18 cellular contexts compared by ENCODE assay signal in genomic region chr16:89197633-89198416, GRCh38. TPM values are rescaled to one million over a fixed set of nuclear protein-coding genes. Genes with fewer than 3 reads are reported as not detected.
"Had no signal": no experiment of that assay in that cellular context is flagged by ENCODE, and none has a peak within 500 bp of the region (broad histone marks: within the 10 kb centered on the region; RNA-seq: fewer than 3 reads in every experiment).

No MANE protein-coding gene starts in this region.

- H3K27ac ChIP-seq: brain microvascular endothelial cell, upper lobe of left lung had no signal

- H3K4me1 Mint-ChIP-seq: nephron had no signal

- DNase-seq: activated effector memory CD4-positive, alpha-beta T cell treated with Interleukin-2 at 50 U/mL for 16 hours; amygdala; brain microvascular endothelial cell; cerebellar nuclear complex; hypothalamus; stimulated activated CD4-positive, alpha-beta T cell treated with anti-CD3 and anti-CD28 coated beads, Interleukin-2, amount 100 ng/mL, for 24 hours; stimulated activated naive CD4-positive, alpha-beta T cell treated with Interleukin-2 at 50 U/mL for 16 hours had no signal

- H3K36me3 ChIP-seq: brain microvascular endothelial cell, upper lobe of left lung had no signal

- H3K27ac Mint-ChIP-seq: activated naive CD8-positive, alpha-beta T cell; nephron; T-helper 2 cell treated with Interferon-gamma antibody and Interleukin-4, amounts not matched to agents 5 μg/mL and 100 μg/mL, for 36 hours had no signal

- H3K4me3 Mint-ChIP-seq: activated naive CD8-positive, alpha-beta T cell; nephron; T-helper 2 cell treated with Interferon-gamma antibody and Interleukin-4, amounts not matched to agents 5 μg/mL and 100 μg/mL, for 36 hours had no signal

- H3K9me3 Mint-ChIP-seq: T-helper 2 cell treated with Interferon-gamma antibody and Interleukin-4, amounts not matched to agents 5 μg/mL and 100 μg/mL, for 36 hours had no signal

- H3K36me3 Mint-ChIP-seq: activated naive CD8-positive, alpha-beta T cell had no signal

- H3K9me3 ChIP-seq: upper lobe of left lung had no signal

- H3K4me3 ChIP-seq: dorsolateral prefrontal cortex, upper lobe of left lung had no signal

- FAIRE-seq: endometrium had no signal

RNA-seq across cellular contexts. Expression of gene SLC22A31, which starts 2.5 kb away (rescaled TPM):
- total RNA-seq: esophagus mucosa, glomerular endothelial cell, lung microvascular endothelial cell, osteocyte, temporal lobe had no signal

RNA-seq across cellular contexts. Expression of gene CDH15, which starts 26.3 kb away (rescaled TPM):
- total RNA-seq: esophagus mucosa had no signal
